Comparison of ENCODE assay signal across 13 cellular contexts in genomic region chr1:28193701-28194161, GRCh38. TPM values are rescaled to one million over a fixed set of nuclear protein-coding genes. Genes with fewer than 3 reads are reported as not detected.
A peak's percentile ranks its signal among the peaks of the same experiment; 100 is the strongest.
DNase-seq lines count a peak whose midpoint lies in the region; ATAC-seq, FAIRE-seq and TF ChIP-seq lines count a peak whose summit lies in the region.
"Had no signal": no experiment of that assay in that cellular context is flagged by ENCODE, and none has a peak within 500 bp of the region (broad histone marks: within the 10 kb centered on the region; RNA-seq: fewer than 3 reads in every experiment).

No MANE protein-coding gene starts in this region.

- H2BK12ac ChIP-seq in H1 (ENCODE audit: low read depth, low read length): peak overlapping the region; percentile 85; the same call in 1 of the 2 replicates

- H3K36me3 ChIP-seq in BLaER1: peaks cover 12% of the 10 kb centered on the region
- peaks cover 0 to 4% (median 0%) of the 10 kb centered on the region in 4 experiments; a peak in 2 of 8 replicates for H3K36me3 ChIP-seq in H1 (ENCODE audit: control insufficient read depth in 2 of 4, insufficient read depth in 4 of 4, low read length in 3 of 4)
- peaks cover 1 to 2% of the 10 kb centered on the region in 2 experiments; a peak in 1 of 5 replicates for H3K36me3 ChIP-seq in HepG2 (replicated peaks in 1 of 2; ENCODE audit: control insufficient read depth in 1 of 2, insufficient read depth in 2 of 2, low read length in 2 of 2)
- H3K36me3 ChIP-seq: BE2C had no signal

- H2BK20ac ChIP-seq in H1 (ENCODE audit: low read length): no peak overlapping the region

- H2BK120ac ChIP-seq in H1 (replicated peaks; ENCODE audit: low read depth, low read length): no peak overlapping the region

- in situ Hi-C loops in HepG2 (cut with HindIII; ENCODE audit: extremely low pct_ligation_motif_present, low pct_unique_long_range_greater_than_20kb): no loop called here

- H3K9me3 ChIP-seq in BLaER1: no peaks in the 10 kb centered on the region
- no peaks in the 10 kb centered on the region for H3K9me3 ChIP-seq in H1 (ENCODE audit: insufficient read depth in 2 of 2, low read depth in 1 of 2, low read length in 1 of 2)
- no peaks in the 10 kb centered on the region for H3K9me3 ChIP-seq in HepG2 (ENCODE audit: low read length)
- H3K9me3 ChIP-seq: BE2C had no signal

- no TSS peak for BruUV-seq in HepG2 (replicated peaks; lab: Mats Ljungman, UMichigan)

- ATAC-seq in HepG2: peak; percentile 74
- ATAC-seq in HG02870 (IDR thresholded peaks at IDR 0.05; ENCODE audit: unreplicated experiment): no peak

- FAIRE-seq in H1 (lab: Jason Lieb, UNC) (no peak), HepG2 (lab: Jason Lieb, UNC) (no peak)
- FAIRE-seq: astrocyte had no signal

- CTCF ChIA-PET in H1 (lab: Charles Lee; ENCODE audit: partially characterized antibody): interaction anchor here (0.7 to 2.6 kb wide), 6 partner anchors 15 to 102 kb away, joined by 3 to 17 read pairs (median 4); no protein-coding TSS in a partner anchor
- CTCF ChIA-PET in HepG2 (lab: Yijun Ruan, JAX; ENCODE audit: low intra/inter-chr PET ratio, low total read pairs): no interaction called here

- H2BK5ac ChIP-seq in H1 (ENCODE audit: low read depth, low read length): peak overlapping the region; percentile 76

- no peak for TF ChIP-seq CTCF in H1 (IDR thresholded peaks at IDR 0.05; ENCODE audit: control extremely low read depth in 1 of 3, insufficient read depth in 1 of 3, low read depth in 1 of 3, low read length in 3 of 3)
- no peak for TF ChIP-seq CTCF in HepG2 (CRISPR knock-in tag; IDR thresholded peaks at IDR 0.05)

- H4K8ac ChIP-seq in H1 (ENCODE audit: extremely low read depth, insufficient read depth, low read length): peak overlapping the region; percentile 9; the same call in 1 of the 2 replicates

- H4K20me1 ChIP-seq in BLaER1: peaks cover 26% of the 10 kb centered on the region
- no peaks in the 10 kb centered on the region for H4K20me1 ChIP-seq in H1 (replicated peaks in 1 of 2; ENCODE audit: control insufficient read depth in 1 of 2, insufficient read depth in 2 of 2, low read length in 2 of 2)
- no peaks in the 10 kb centered on the region for H4K20me1 ChIP-seq in HepG2 (ENCODE audit: insufficient read depth, low read length)

- H2AFZ ChIP-seq in H1 (ENCODE audit: low read length) (peak overlapping the region; percentile 25; the same call in 1 of the 2 replicates), HepG2 (ENCODE audit: low read length) (no peak overlapping the region)

- H3K4me1 ChIP-seq in BLaER1: peaks cover 50% of the 10 kb centered on the region
- peaks cover 11 to 34% (median 22%) of the 10 kb centered on the region in 4 experiments for H3K4me1 ChIP-seq in H1 (replicated peaks in 1 of 4; ENCODE audit: control insufficient read depth in 3 of 4, insufficient read depth in 4 of 4, low read length in 3 of 4)
- H3K4me1 ChIP-seq in HepG2 (ENCODE audit: insufficient read depth, low read length): peaks cover 34% of the 10 kb centered on the region
- H3K4me1 ChIP-seq: BE2C had no signal

- no peak overlapping the region for H3K23ac ChIP-seq in H1 (ENCODE audit: insufficient read length)

- peak overlapping the region; percentile 69; the same call in 1 of the 2 replicates for H2AK5ac ChIP-seq in H1 (ENCODE audit: low read depth, low read length)

- peaks cover 5% of the 10 kb centered on the region; the same call in 1 of the 2 replicates for H3K23me2 ChIP-seq in H1 (ENCODE audit: low read depth, low read length)

- no peak overlapping the region for H4K5ac ChIP-seq in H1 (ENCODE audit: insufficient read length, low read depth, low read length)

- intact Hi-C loops in HepG2 (cut with micrococcal nuclease; ENCODE audit: unreplicated experiment): no loop called here

- H3K18ac ChIP-seq in H1 (ENCODE audit: extremely low read depth, low read length): peak overlapping the region; percentile 90; the same call in 1 of the 2 replicates

- no peaks in the 10 kb centered on the region for H3K27me3 ChIP-seq in BLaER1
- H3K27me3 ChIP-seq in H1 (replicated peaks in 1 of 4; ENCODE audit: control insufficient read depth in 3 of 4, extremely low read depth in 1 of 4, insufficient read depth in 3 of 4, low read length in 3 of 4): no peaks in the 10 kb centered on the region
- no peaks in the 10 kb centered on the region for H3K27me3 ChIP-seq in HepG2 (ENCODE audit: control insufficient read depth in 1 of 2, insufficient read depth in 2 of 2, low read length in 2 of 2)
- H3K27me3 ChIP-seq: BE2C had no signal

- H3K4me2 ChIP-seq in BLaER1: peak overlapping the region; percentile 22
- peak overlapping the region in 1 of 2 experiments; percentile 42; a peak in 1 of 4 replicates for H3K4me2 ChIP-seq in H1 (ENCODE audit: insufficient read depth in 1 of 2, low read depth in 2 of 2, low read length in 2 of 2)
- H3K4me2 ChIP-seq in HepG2 (ENCODE audit: low read depth, low read length): peak overlapping the region; percentile 52

- H3K4ac ChIP-seq in H1 (replicated peaks; ENCODE audit: insufficient read length, low read depth, low read length): no peak overlapping the region

- peak overlapping the region; percentile 100; the same call in 1 of the 2 replicates for H2BK15ac ChIP-seq in H1 (ENCODE audit: low read length)

- H3K79me2 ChIP-seq in H1 (ENCODE audit: control insufficient read depth in 1 of 2, insufficient read depth in 2 of 2, low read length in 2 of 2) (no peaks in the 10 kb centered on the region), HepG2 (ENCODE audit: insufficient read depth, low read length) (no peaks in the 10 kb centered on the region)

- WGBS in H1 (ENCODE audit: extremely low coverage in 1 of 2, insufficient coverage in 1 of 2, insufficient read length in 1 of 2, insufficient replicate concordance in 2 of 2, low coverage in 1 of 2, low lambda C conversion rate in 2 of 2, missing lambda C conversion rate in 1 of 2), 2 experiments: 69% methylated on average over 8 of the region's 8 CpGs; no CpG with 5 or more reads in 1 of the 2 experiments
- WGBS in HepG2 (ENCODE audit: low lambda C conversion rate): 40% methylated on average over 3 of the region's 8 CpGs

- H3K27ac ChIP-seq in BLaER1 (no peak overlapping the region), H1 (ENCODE audit: low read depth, low read length) (no peak overlapping the region), HepG2 (ENCODE audit: extremely low read length, insufficient read depth, low read length) (no peak overlapping the region)

- TF ChIP-seq RAD21 in H1 (IDR thresholded peaks at IDR 0.05 in 1 of 2, conservative IDR thresholded peaks at IDR 0.05 in 1 of 2; ENCODE audit: low read depth in 2 of 2, low read length in 2 of 2) (no peak), HepG2 (CRISPR knock-in tag; IDR thresholded peaks at IDR 0.05) (no peak)

- no peak overlapping the region for H3K9ac ChIP-seq in BLaER1
- no peak overlapping the region for H3K9ac ChIP-seq in H1 (replicated peaks in 1 of 4; ENCODE audit: extremely low read depth in 1 of 4, low read depth in 3 of 4, low read length in 3 of 4)
- peak overlapping the region; percentile 10 for H3K9ac ChIP-seq in HepG2 (ENCODE audit: insufficient read depth, low read depth, low read length)

- TF ChIP-seq POLR2A in H1 (IDR thresholded peaks at IDR 0.05; ENCODE audit: control extremely low read depth in 1 of 2, low read depth in 2 of 2, low read length in 2 of 2) (peak in 1 of 2 experiments; percentile 46; a peak in 1 of 3 replicates), HepG2 (IDR thresholded peaks at IDR 0.05; ENCODE audit: insufficient read depth in 1 of 2, low read depth in 2 of 2, low read length in 2 of 2) (no peak)

- no peak overlapping the region for H4K91ac ChIP-seq in H1 (replicated peaks; ENCODE audit: insufficient read length, low read length)

- POLR2A ChIA-PET in H1 (lab: Charles Lee; ENCODE audit: partially characterized antibody) (interaction anchor here (0.8 to 1.7 kb wide), 4 partner anchors 26 to 312 kb away, joined by 3 to 4 read pairs (median 4); partner anchors contain the start of genes EYA3 and RCC1), HepG2 (lab: Yijun Ruan, JAX) (interaction anchor here (0.6 to 1.6 kb wide), 3 partner anchors 42 to 136 kb away, joined by 3 read pairs; partner anchors contain the start of genes ATP5IF1 and EYA3)

- DNase-seq in HK-2 (ENCODE audit: unreplicated experiment) (peak; percentile 55), H1 (ENCODE audit: low read depth in 1 of 2, low spot score in 2 of 2) (peak; percentile 44 to 62), HepG2 (ENCODE audit: low spot score) (peak; percentile 57), Ammon's horn (ENCODE audit: low spot score) (no peak), medulla oblongata (ENCODE audit: extremely low spot score) (no peak)
- no peak for DNase-seq in stimulated activated CD4-positive, alpha-beta T cell treated with anti-CD3 and anti-CD28 coated beads, Interleukin-12 subunit alpha, Interleukin-12 subunit beta, amount 100 ng/mL, for 4 hours
- DNase-seq: activated CD4-positive, alpha-beta T cell treated with anti-CD3 and anti-CD28 coated beads, Interleukin-2, amount 10 ng/mL, durations not matched to agents 7 days and 5 days; BE2C; NCI-H1417 treated with DMSO at 0.1 percent for 48 hours had no signal

- H3K4me3 ChIP-seq in BLaER1: no peak overlapping the region
- no peak overlapping the region for H3K4me3 ChIP-seq in H1 (ENCODE audit: extremely low read depth in 1 of 4, insufficient read depth in 2 of 4, low read depth in 3 of 4, low read length in 4 of 4)
- peak overlapping the region in 1 of 3 experiments; percentile 47; a peak in 1 of 6 replicates for H3K4me3 ChIP-seq in HepG2 (replicated peaks in 1 of 3; ENCODE audit: insufficient read depth in 1 of 3, low read depth in 2 of 3, low read length in 3 of 3)

- H3K14ac ChIP-seq in H1 (ENCODE audit: insufficient read length): no peak overlapping the region

- H3K56ac ChIP-seq in H1 (replicated peaks; ENCODE audit: insufficient read length, low read depth, low read length): no peak overlapping the region

- no peaks in the 10 kb centered on the region; the same call in 1 of the 2 replicates for H3K79me1 ChIP-seq in H1 (ENCODE audit: low read depth, low read length)

- no peak for TF ChIP-seq EP300 in H1 (IDR thresholded peaks at IDR 0.05; ENCODE audit: borderline replicate concordance in 1 of 2, low read depth in 2 of 2, low read length in 2 of 2)
- no peak for TF ChIP-seq EP300 in HepG2 (IDR thresholded peaks at IDR 0.05; ENCODE audit: low read depth in 2 of 2, low read length in 2 of 2)
- no peak for TF ChIP-seq EP300 in HepG2 (CRISPR knock-in tag; IDR thresholded peaks at IDR 0.05; ENCODE audit: borderline replicate concordance)

RNA-seq across cellular contexts. Expression of gene PTAFR, which starts 17.2 kb away (rescaled TPM):
- total RNA-seq in H1 (2021; fragmentation: NEBNext Ultra II Directional; extraction: Animal tissue kit (Norgen Biotek cat#: 25700)): 1.2 TPM in 2 replicates
- polyA plus RNA-seq in H1 (2011; rRNA removed) (3.4 and 4.9 TPM in 2 replicates), HepG2 (2011; rRNA removed) (22.8 and 24.0 TPM in 2 replicates)
- polyA plus RNA-seq in H1 (2011; cell fraction: cytosol; rRNA removed): 2.7 TPM
- 1.2 TPM for polyA plus RNA-seq in H1 (2011; cell fraction: nucleus; rRNA removed)
- 1.4 to 1.6 TPM (median 1.5 TPM) in 4 replicates for polyA plus RNA-seq in H1 (2012, experiment 1 of 2)
- 1.3 TPM for polyA plus RNA-seq in H1 (2012, experiment 2 of 2)
- polyA plus RNA-seq in H1 (2013, experiment 1 of 2): 1.8 TPM
- polyA plus RNA-seq in H1 (2013, experiment 2 of 2): 2.0 TPM
- 5.5 and 6.6 TPM in 2 replicates for polyA minus RNA-seq in H1 (2011; rRNA and poly(A)+ RNA removed)
- polyA minus RNA-seq in H1 (2011; cell fraction: cytosol; rRNA and poly(A)+ RNA removed): 0.73 TPM
- polyA minus RNA-seq in H1 (2011; cell fraction: nucleus; rRNA and poly(A)+ RNA removed): 1.4 TPM
- total RNA-seq in HepG2 (2016; rRNA removed; fragmentation: Illumina TruSeq; extraction: Trizol): 0.18 and 0.27 TPM in 2 replicates
- total RNA-seq in HepG2 (2016; cell fraction: cytosol; rRNA removed; fragmentation: Illumina TruSeq; extraction: Trizol; ENCODE audit: low read depth): not detected in 2 replicates
- total RNA-seq in HepG2 (2016; cell fraction: insoluble cytoplasmic fraction; rRNA removed; fragmentation: Illumina TruSeq; extraction: Trizol): 0.18 and 0.22 TPM in 2 replicates
- total RNA-seq in HepG2 (2016; cell fraction: membrane; rRNA removed; fragmentation: Illumina TruSeq; extraction: Trizol): 0.19 and 0.21 TPM in 2 replicates
- total RNA-seq in HepG2 (2016; cell fraction: nucleus; rRNA removed; fragmentation: Illumina TruSeq; extraction: Trizol): 0.09 and 0.12 TPM in 2 replicates
- polyA plus RNA-seq in HepG2 (2011; cell fraction: cytosol; rRNA removed): 26.7 and 29.6 TPM in 2 replicates
- polyA plus RNA-seq in HepG2 (2011; cell fraction: nucleus; rRNA removed): 4.9 and 6.8 TPM in 2 replicates
- 10.9 and 16.0 TPM in 2 replicates for polyA plus RNA-seq in HepG2 (2012)
- polyA plus RNA-seq in HepG2 (2016; cell fraction: cytosol; fragmentation: Illumina TruSeq; extraction: Trizol; ENCODE audit: low read depth): 0.05 TPM in 1 of 2 replicates, not detected in the other
- 0.32 and 0.41 TPM in 2 replicates for polyA plus RNA-seq in HepG2 (2016; cell fraction: insoluble cytoplasmic fraction; fragmentation: Illumina TruSeq; extraction: Trizol; ENCODE audit: low read depth)
- 0.07 and 0.11 TPM in 2 replicates for polyA plus RNA-seq in HepG2 (2016; cell fraction: membrane; fragmentation: Illumina TruSeq; extraction: Trizol; ENCODE audit: low read depth)
- 0.18 and 0.37 TPM in 2 replicates for polyA plus RNA-seq in HepG2 (2016; cell fraction: nucleus; fragmentation: Illumina TruSeq; extraction: Trizol; ENCODE audit: insufficient read depth, low read depth)
- polyA minus RNA-seq in HepG2 (2011; rRNA and poly(A)+ RNA removed; ENCODE audit: low replicate concordance): 0.65 and 54.4 TPM in 2 replicates
- 6.2 and 10.5 TPM in 2 replicates for polyA minus RNA-seq in HepG2 (2011; cell fraction: cytosol; rRNA and poly(A)+ RNA removed)
- 2.2 and 3.5 TPM in 2 replicates for polyA minus RNA-seq in HepG2 (2011; cell fraction: nucleus; rRNA and poly(A)+ RNA removed)
- total RNA-seq: NCI-H460 had no signal

RNA-seq across cellular contexts. Expression of gene DNAJC8, which starts 39.1 kb away (rescaled TPM):
- total RNA-seq in H1 (2021; fragmentation: NEBNext Ultra II Directional; extraction: Animal tissue kit (Norgen Biotek cat#: 25700)): 129 and 134 TPM in 2 replicates
- polyA plus RNA-seq in H1 (2011; rRNA removed) (74.1 and 116 TPM in 2 replicates), HepG2 (2011; rRNA removed) (48.4 and 54.5 TPM in 2 replicates)
- 105 TPM for polyA plus RNA-seq in H1 (2011; cell fraction: cytosol; rRNA removed)
- 44.7 TPM for polyA plus RNA-seq in H1 (2011; cell fraction: nucleus; rRNA removed)
- polyA plus RNA-seq in H1 (2012, experiment 1 of 2): 116 to 133 TPM (median 119 TPM) in 4 replicates
- 116 TPM for polyA plus RNA-seq in H1 (2012, experiment 2 of 2)
- 155 TPM for polyA plus RNA-seq in H1 (2013, experiment 1 of 2)
- 156 TPM for polyA plus RNA-seq in H1 (2013, experiment 2 of 2)
- polyA minus RNA-seq in H1 (2011; rRNA and poly(A)+ RNA removed): 31.2 and 38.8 TPM in 2 replicates
- polyA minus RNA-seq in H1 (2011; cell fraction: cytosol; rRNA and poly(A)+ RNA removed): 19.2 TPM
- polyA minus RNA-seq in H1 (2011; cell fraction: nucleus; rRNA and poly(A)+ RNA removed): 23.8 TPM
- total RNA-seq in HepG2 (2016; rRNA removed; fragmentation: Illumina TruSeq; extraction: Trizol): 126 and 180 TPM in 2 replicates
- total RNA-seq in HepG2 (2016; cell fraction: cytosol; rRNA removed; fragmentation: Illumina TruSeq; extraction: Trizol; ENCODE audit: low read depth): 25.1 and 26.4 TPM in 2 replicates
- total RNA-seq in HepG2 (2016; cell fraction: insoluble cytoplasmic fraction; rRNA removed; fragmentation: Illumina TruSeq; extraction: Trizol): 132 and 187 TPM in 2 replicates
- 45.3 and 52.1 TPM in 2 replicates for total RNA-seq in HepG2 (2016; cell fraction: membrane; rRNA removed; fragmentation: Illumina TruSeq; extraction: Trizol)
- total RNA-seq in HepG2 (2016; cell fraction: nucleus; rRNA removed; fragmentation: Illumina TruSeq; extraction: Trizol): 55.9 and 61.0 TPM in 2 replicates
- polyA plus RNA-seq in HepG2 (2011; cell fraction: cytosol; rRNA removed): 36.4 and 46.8 TPM in 2 replicates
- 20.6 and 24.0 TPM in 2 replicates for polyA plus RNA-seq in HepG2 (2011; cell fraction: nucleus; rRNA removed)
- 54.3 and 68.8 TPM in 2 replicates for polyA plus RNA-seq in HepG2 (2012)
- 24.2 and 24.3 TPM in 2 replicates for polyA plus RNA-seq in HepG2 (2016; cell fraction: cytosol; fragmentation: Illumina TruSeq; extraction: Trizol; ENCODE audit: low read depth)
- 224 and 245 TPM in 2 replicates for polyA plus RNA-seq in HepG2 (2016; cell fraction: insoluble cytoplasmic fraction; fragmentation: Illumina TruSeq; extraction: Trizol; ENCODE audit: low read depth)
- 43.7 and 45.5 TPM in 2 replicates for polyA plus RNA-seq in HepG2 (2016; cell fraction: membrane; fragmentation: Illumina TruSeq; extraction: Trizol; ENCODE audit: low read depth)
- 124 and 135 TPM in 2 replicates for polyA plus RNA-seq in HepG2 (2016; cell fraction: nucleus; fragmentation: Illumina TruSeq; extraction: Trizol; ENCODE audit: insufficient read depth, low read depth)
- 33.9 and 41.6 TPM in 2 replicates for polyA minus RNA-seq in HepG2 (2011; rRNA and poly(A)+ RNA removed; ENCODE audit: low replicate concordance)
- polyA minus RNA-seq in HepG2 (2011; cell fraction: cytosol; rRNA and poly(A)+ RNA removed): 16.9 and 17.8 TPM in 2 replicates
- polyA minus RNA-seq in HepG2 (2011; cell fraction: nucleus; rRNA and poly(A)+ RNA removed): 15.6 and 21.8 TPM in 2 replicates

RNA-seq across cellular contexts. Expression of gene ATP5IF1, which starts 42.2 kb away (rescaled TPM):
- 198 and 202 TPM in 2 replicates for total RNA-seq in H1 (2021; fragmentation: NEBNext Ultra II Directional; extraction: Animal tissue kit (Norgen Biotek cat#: 25700))
- 242 and 292 TPM in 2 replicates for polyA plus RNA-seq in H1 (2011; rRNA removed)
- polyA plus RNA-seq in H1 (2011; cell fraction: cytosol; rRNA removed): 541 TPM
- polyA plus RNA-seq in H1 (2011; cell fraction: nucleus; rRNA removed): 149 TPM
- polyA plus RNA-seq in H1 (2012, experiment 1 of 2): 353 to 427 TPM (median 404 TPM) in 4 replicates
- 148 TPM for polyA plus RNA-seq in H1 (2012, experiment 2 of 2)
- polyA plus RNA-seq in H1 (2013, experiment 1 of 2): 547 TPM
- 580 TPM for polyA plus RNA-seq in H1 (2013, experiment 2 of 2)
- polyA minus RNA-seq in H1 (2011; rRNA and poly(A)+ RNA removed): 16.3 and 22.7 TPM in 2 replicates
- 88.7 TPM for polyA minus RNA-seq in H1 (2011; cell fraction: cytosol; rRNA and poly(A)+ RNA removed)
- polyA minus RNA-seq in H1 (2011; cell fraction: nucleus; rRNA and poly(A)+ RNA removed): 56.0 TPM
- 131 and 143 TPM in 2 replicates for total RNA-seq in HepG2 (2016; rRNA removed; fragmentation: Illumina TruSeq; extraction: Trizol)
- total RNA-seq in HepG2 (2016; cell fraction: cytosol; rRNA removed; fragmentation: Illumina TruSeq; extraction: Trizol; ENCODE audit: low read depth): 48.9 and 52.9 TPM in 2 replicates
- total RNA-seq in HepG2 (2016; cell fraction: insoluble cytoplasmic fraction; rRNA removed; fragmentation: Illumina TruSeq; extraction: Trizol): 135 and 167 TPM in 2 replicates
- total RNA-seq in HepG2 (2016; cell fraction: membrane; rRNA removed; fragmentation: Illumina TruSeq; extraction: Trizol): 52.5 and 57.7 TPM in 2 replicates
- 53.2 and 53.6 TPM in 2 replicates for total RNA-seq in HepG2 (2016; cell fraction: nucleus; rRNA removed; fragmentation: Illumina TruSeq; extraction: Trizol)
- polyA plus RNA-seq in HepG2 (2011; rRNA removed): 85.5 and 97.7 TPM in 2 replicates
- 137 and 146 TPM in 2 replicates for polyA plus RNA-seq in HepG2 (2011; cell fraction: cytosol; rRNA removed)
- polyA plus RNA-seq in HepG2 (2011; cell fraction: nucleus; rRNA removed): 78.4 and 120 TPM in 2 replicates
- polyA plus RNA-seq in HepG2 (2012): 116 and 168 TPM in 2 replicates
- 56.9 and 60.0 TPM in 2 replicates for polyA plus RNA-seq in HepG2 (2016; cell fraction: cytosol; fragmentation: Illumina TruSeq; extraction: Trizol; ENCODE audit: low read depth)
- polyA plus RNA-seq in HepG2 (2016; cell fraction: insoluble cytoplasmic fraction; fragmentation: Illumina TruSeq; extraction: Trizol; ENCODE audit: low read depth): 155 and 173 TPM in 2 replicates
- polyA plus RNA-seq in HepG2 (2016; cell fraction: membrane; fragmentation: Illumina TruSeq; extraction: Trizol; ENCODE audit: low read depth): 59.9 and 60.4 TPM in 2 replicates
- polyA plus RNA-seq in HepG2 (2016; cell fraction: nucleus; fragmentation: Illumina TruSeq; extraction: Trizol; ENCODE audit: insufficient read depth, low read depth): 116 and 123 TPM in 2 replicates
- polyA minus RNA-seq in HepG2 (2011; rRNA and poly(A)+ RNA removed; ENCODE audit: low replicate concordance): 26.2 and 37.8 TPM in 2 replicates
- polyA minus RNA-seq in HepG2 (2011; cell fraction: cytosol; rRNA and poly(A)+ RNA removed): 26.0 and 33.5 TPM in 2 replicates
- polyA minus RNA-seq in HepG2 (2011; cell fraction: nucleus; rRNA and poly(A)+ RNA removed): 17.9 and 22.1 TPM in 2 replicates

Comparison
In these comparisons a context has a peak if more than half of its experiments do, and no peak if none do; other contexts are left out.
1. DNase-seq: peak in HK-2 (single experiment), H1 (2 of 2) and HepG2 (single experiment); none in stimulated activated CD4-positive, alpha-beta T cell treated with anti-CD3 and anti-CD28 coated beads, Interleukin-12 subunit alpha, Interleukin-12 subunit beta, amount 100 ng/mL, for 4 hours (single experiment), Ammon's horn (single experiment) and medulla oblongata (single experiment).